Comparison of ENCODE assay signal across 19 cellular contexts in the genomic region with DNA sequence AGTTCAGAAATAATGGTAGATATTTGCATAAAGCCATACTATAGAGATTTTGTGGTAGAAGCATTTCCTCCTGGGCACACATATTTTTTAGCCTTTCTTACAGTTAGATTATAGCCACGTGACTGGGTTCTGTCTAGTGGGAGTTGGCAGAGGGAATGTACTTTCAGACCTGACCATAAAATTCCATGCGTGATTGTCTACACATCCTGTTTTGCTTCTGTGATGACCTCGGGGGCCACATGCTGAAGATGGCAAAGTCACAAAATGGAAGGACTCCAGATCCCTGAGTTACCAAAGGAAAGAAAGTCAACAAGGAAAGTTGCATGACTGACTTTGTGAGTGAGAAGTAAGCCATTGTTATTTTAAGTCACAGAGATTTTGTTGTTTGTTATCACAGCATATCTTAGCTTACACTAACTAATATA. TPM values are rescaled to one million over a fixed set of nuclear protein-coding genes. Genes with fewer than 3 reads are reported as not detected.
DNase-seq lines count a peak whose midpoint lies in the region; ATAC-seq and TF ChIP-seq lines count a peak whose summit lies in the region.
"Had no signal": no experiment of that assay in that cellular context is flagged by ENCODE, and none has a peak within 500 bp of the region (broad histone marks: within the 10 kb centered on the region; RNA-seq: fewer than 3 reads in every experiment).

No MANE protein-coding gene starts in this region.

- H3K36me3 ChIP-seq in PC-9 (ENCODE audit: low read depth), result no peaks in the 10 kb centered on the region
- H3K36me3 ChIP-seq: thoracic aorta had no signal

- no peaks in the 10 kb centered on the region for H3K36me3 Mint-ChIP-seq in activated CD4-positive, alpha-beta T cell treated with anti-CD3 and anti-CD28 coated beads for 36 hours (ENCODE audit: low read depth)
- H3K36me3 Mint-ChIP-seq: natural killer cell had no signal

- no peaks in the 10 kb centered on the region for H3K27me3 Mint-ChIP-seq in activated CD4-positive, alpha-beta T cell treated with anti-CD3 and anti-CD28 coated beads for 36 hours
- H3K27me3 Mint-ChIP-seq: activated CD4-positive, alpha-beta T cell treated with anti-CD3 and anti-CD28 coated beads, Interleukin-2, amount 10 ng/mL, durations not matched to agents 24 days and 14 days had no signal

- no peak for TF ChIP-seq CTCF in PC-9 (conservative IDR thresholded peaks at IDR 0.05)

- no peaks in the 10 kb centered on the region; the same call in 1 of the 2 replicates for H3K9me3 ChIP-seq in PC-9 (ENCODE audit: insufficient read depth, low read depth)
- H3K9me3 ChIP-seq: thoracic aorta had no signal

- H3K4me1 ChIP-seq in PC-9 (replicated peaks; ENCODE audit: insufficient read depth), result peaks cover 32% of the 10 kb centered on the region

- H2AFZ ChIP-seq in PC-9, result no peak overlapping the region

- H3K4me2 ChIP-seq in PC-9, result peak overlapping the region; percentile 60

- no peak for DNase-seq in activated CD4-positive, alpha-beta T cell treated with anti-CD3 and anti-CD28 coated beads for 36 hours
- DNase-seq in activated CD4-positive, alpha-beta T cell treated with anti-CD3 and anti-CD28 coated beads for 1 hour, result no peak
- peak in 1 of 2 experiments; percentile 41 for DNase-seq in PC-9
- peak; percentile 27 for DNase-seq in fibroblast of gingiva (ENCODE audit: low read depth)
- no peak for DNase-seq in caudate nucleus (lab: John Stamatoyannopoulos, UW)
- DNase-seq in iPS-NIHi7 (ENCODE audit: extremely low spot score), result no peak
- DNase-seq: activated CD4-positive, alpha-beta T cell treated with anti-CD3 and anti-CD28 coated beads, Interleukin-2, amount 10 ng/mL, durations not matched to agents 24 days and 14 days; activated gamma-delta T cell; central memory CD4-positive, alpha-beta T cell; kidney; natural killer cell; NCI-H1417; NCI-H526 treated with DMSO at 0.1 percent for 48 hours had no signal

- peak overlapping the region; percentile 93 for H3K27ac ChIP-seq in PC-9
- H3K27ac ChIP-seq in caudate nucleus (ENCODE audit: low read depth, low read length), result no peak overlapping the region
- H3K27ac ChIP-seq: 22Rv1, HL-60, thoracic aorta had no signal

- H3K4me1 Mint-ChIP-seq in activated CD4-positive, alpha-beta T cell treated with anti-CD3 and anti-CD28 coated beads for 36 hours, result peaks cover 16% of the 10 kb centered on the region

- no TSS peak for BruUV-seq in PC-9 (replicated peaks; lab: Mats Ljungman, UMichigan)

- peak overlapping the region; percentile 12 for H3K27ac Mint-ChIP-seq in activated CD4-positive, alpha-beta T cell treated with anti-CD3 and anti-CD28 coated beads for 36 hours
- H3K27ac Mint-ChIP-seq: activated CD4-positive, alpha-beta T cell treated with anti-CD3 and anti-CD28 coated beads, Interleukin-2, amount 10 ng/mL, durations not matched to agents 24 days and 14 days; natural killer cell had no signal

- CTCF ChIA-PET in activated CD4-positive, alpha-beta T cell treated with anti-CD3 and anti-CD28 coated beads for 36 hours (lab: Charles Lee), result no interaction called here
- CTCF ChIA-PET in PC-9 (lab: Charles Lee), result interaction anchor here (0.6 kb wide), 1 partner anchor 49 kb away, joined by 3 read pairs; no protein-coding TSS in a partner anchor

- H3K9me2 ChIP-seq in PC-9 (ENCODE audit: insufficient read depth), result no peaks in the 10 kb centered on the region

- H4K20me1 ChIP-seq in PC-9 (ENCODE audit: insufficient read depth), result no peaks in the 10 kb centered on the region

- H3K4me3 Mint-ChIP-seq in activated CD4-positive, alpha-beta T cell treated with anti-CD3 and anti-CD28 coated beads for 36 hours, result no peak overlapping the region
- H3K4me3 Mint-ChIP-seq: activated CD4-positive, alpha-beta T cell treated with anti-CD3 and anti-CD28 coated beads, Interleukin-2, amount 10 ng/mL, durations not matched to agents 24 days and 14 days; natural killer cell had no signal

- peaks cover 30% of the 10 kb centered on the region; the same call in 1 of the 2 replicates for H3F3A ChIP-seq in PC-9 (ENCODE audit: insufficient read depth, low read depth)

- intact Hi-C loops in activated CD4-positive, alpha-beta T cell treated with anti-CD3 and anti-CD28 coated beads for 36 hours (cut with DNase I, micrococcal nuclease), result no loop called here
- intact Hi-C loops in PC-9 (cut with micrococcal nuclease; ENCODE audit: unreplicated experiment), result loop anchor here (5.0 kb wide), 2 partner anchors 47 to 48 kb away; partner anchors contain the start of gene TRAPPC6B

- no peaks in the 10 kb centered on the region for H3K27me3 ChIP-seq in PC-9 (ENCODE audit: insufficient read depth, low read depth)

- ATAC-seq in activated CD4-positive, alpha-beta T cell treated with anti-CD3 and anti-CD28 coated beads for 36 hours, result no peak
- ATAC-seq in GM21528 (IDR thresholded peaks at IDR 0.05; ENCODE audit: low FRiP score, unreplicated experiment), result no peak
- no peak for ATAC-seq in GM18870 (IDR thresholded peaks at IDR 0.05; ENCODE audit: unreplicated experiment)
- ATAC-seq: natural killer cell, sciatic nerve had no signal

- no peaks in the 10 kb centered on the region for H3K9me3 Mint-ChIP-seq in activated CD4-positive, alpha-beta T cell treated with anti-CD3 and anti-CD28 coated beads for 36 hours (ENCODE audit: low read depth)
- H3K9me3 Mint-ChIP-seq: natural killer cell had no signal

- POLR2A ChIA-PET in activated CD4-positive, alpha-beta T cell treated with anti-CD3 and anti-CD28 coated beads for 36 hours (lab: Charles Lee), result interaction anchor here (1.4 kb wide), 1 partner anchor 10 kb away, joined by 3 read pairs; no protein-coding TSS in a partner anchor
- POLR2A ChIA-PET in PC-9 (lab: Charles Lee; ENCODE audit: unreplicated experiment), result no interaction called here

- no peaks in the 10 kb centered on the region for H3K79me2 ChIP-seq in PC-9 (ENCODE audit: low read depth)

- 0 out of 2 replicates have a peak overlapping the region, but pooled peaks have one; percentile 14 for H3K4me3 ChIP-seq in PC-9
- H3K4me3 ChIP-seq: thoracic aorta had no signal

RNA-seq across cellular contexts. Expression of gene MIA2, which starts 14.6 kb away (rescaled TPM):
- 10 to 100 TPM; 18.2 to 22.2 TPM for total RNA-seq in activated CD4-positive, alpha-beta T cell treated with anti-CD3 and anti-CD28 coated beads for 36 hours
- 36.4 and 43.9 TPM in 2 replicates for total RNA-seq in PC-9 (2021)

RNA-seq across cellular contexts. Expression of gene PNN, which starts 44.0 kb away (rescaled TPM):
- 10 to 100 TPM; 87.8 to 98.3 TPM for total RNA-seq in activated CD4-positive, alpha-beta T cell treated with anti-CD3 and anti-CD28 coated beads for 36 hours
- 65.8 and 72.0 TPM in 2 replicates for total RNA-seq in PC-9 (2021)

RNA-seq across cellular contexts. Expression of gene TRAPPC6B, which starts 49.0 kb away (rescaled TPM):
- total RNA-seq in activated CD4-positive, alpha-beta T cell treated with anti-CD3 and anti-CD28 coated beads for 36 hours, result 10 to 100 TPM; 18.0 to 21.5 TPM
- 13.2 and 14.6 TPM in 2 replicates for total RNA-seq in PC-9 (2021)
